10 cellular contexts compared by ENCODE assay signal in the genomic region with DNA sequence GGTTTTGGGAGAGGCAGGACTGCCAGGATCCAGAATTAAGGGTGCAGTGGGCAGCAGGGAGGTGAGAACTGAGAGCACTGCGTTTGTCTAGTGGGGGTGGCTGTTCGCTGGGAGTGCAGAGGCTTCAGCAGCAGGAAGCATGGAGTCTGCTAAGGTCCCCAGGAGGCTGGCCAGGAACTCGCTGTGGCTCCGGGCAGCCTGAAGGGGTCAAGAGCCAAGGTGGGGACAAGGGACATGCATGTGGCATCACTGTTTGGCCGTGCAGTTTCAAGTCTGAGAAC. TPM values are rescaled to one million over a fixed set of nuclear protein-coding genes. Genes with fewer than 3 reads are reported as not detected.
DNase-seq lines count a peak whose midpoint lies in the region; ATAC-seq lines count a peak whose summit lies in the region.
"Had no signal": no experiment of that assay in that cellular context is flagged by ENCODE, and none has a peak within 500 bp of the region (broad histone marks: within the 10 kb centered on the region; RNA-seq: fewer than 3 reads in every experiment).

No MANE protein-coding gene starts in this region.

- peak overlapping the region; percentile 44 for H3K4me3 ChIP-seq in effector memory CD4-positive, alpha-beta T cell (ENCODE audit: insufficient read depth, low read depth, low read length, poor library complexity, severe bottlenecking)
- H3K4me3 ChIP-seq: lower lobe of right lung had no signal

- H3K36me3 ChIP-seq in effector memory CD4-positive, alpha-beta T cell (ENCODE audit: control insufficient read depth, insufficient read depth, low read length): no peaks in the 10 kb centered on the region
- H3K36me3 ChIP-seq: lower lobe of right lung had no signal

- H3K4me3 Mint-ChIP-seq in T-helper 17 cell: peak overlapping the region; percentile 91
- peak overlapping the region; percentile 72 for H3K4me3 Mint-ChIP-seq in stimulated activated effector memory CD8-positive, alpha-beta T cell treated with anti-CD3 and anti-CD28 coated beads, Interleukin-12 subunit alpha, Interleukin-12 subunit beta, amount 100 ng/mL, for 72 hours

- H3K9me3 Mint-ChIP-seq in stimulated activated effector memory CD8-positive, alpha-beta T cell treated with anti-CD3 and anti-CD28 coated beads, Interleukin-12 subunit alpha, Interleukin-12 subunit beta, amount 100 ng/mL, for 72 hours: peaks cover 4% of the 10 kb centered on the region

- H3K9me3 ChIP-seq in T-helper 17 cell (ENCODE audit: control insufficient read depth, low read length, poor library complexity, severe bottlenecking): no peaks in the 10 kb centered on the region
- H3K9me3 ChIP-seq in effector memory CD4-positive, alpha-beta T cell (ENCODE audit: control insufficient read depth, low read length): no peaks in the 10 kb centered on the region

- no peaks in the 10 kb centered on the region for H3K27me3 ChIP-seq in effector memory CD4-positive, alpha-beta T cell (replicated peaks; ENCODE audit: control insufficient read depth, insufficient read depth, low read length, poor library complexity, severe bottlenecking)

- H3K4me1 Mint-ChIP-seq in T-helper 17 cell: peaks cover 44% of the 10 kb centered on the region
- peaks cover 50% of the 10 kb centered on the region for H3K4me1 Mint-ChIP-seq in stimulated activated effector memory CD8-positive, alpha-beta T cell treated with anti-CD3 and anti-CD28 coated beads, Interleukin-12 subunit alpha, Interleukin-12 subunit beta, amount 100 ng/mL, for 72 hours

- ATAC-seq in T-helper 17 cell: no peak
- no peak for ATAC-seq in stimulated activated effector memory CD8-positive, alpha-beta T cell treated with anti-CD3 and anti-CD28 coated beads, Interleukin-12 subunit alpha, Interleukin-12 subunit beta, amount 100 ng/mL, for 72 hours
- no peak for ATAC-seq in HG03108 (IDR thresholded peaks at IDR 0.05; ENCODE audit: unreplicated experiment)

- DNase-seq in activated naive CD4-positive, alpha-beta T cell treated with Interleukin-2 at 50 U/mL for 16 hours: peak; percentile 3
- no peak for DNase-seq in activated naive CD4-positive, alpha-beta T cell (lab: John Stamatoyannopoulos, UW)
- DNase-seq in T-helper 17 cell (no peak), NCI-H82 treated with DMSO at 0.1 percent for 48 hours (lab: John Stamatoyannopoulos, UW; ENCODE audit: unreplicated experiment) (no peak), AML-193 (lab: John Stamatoyannopoulos, UW) (no peak)
- no peak for DNase-seq in effector memory CD4-positive, alpha-beta T cell
- DNase-seq in stimulated activated effector memory CD8-positive, alpha-beta T cell treated with anti-CD3 and anti-CD28 coated beads, Interleukin-12 subunit alpha, Interleukin-12 subunit beta, amount 100 ng/mL, for 72 hours (ENCODE audit: low spot score in 2 of 2): no peak
- DNase-seq: lower lobe of right lung, MM.1S had no signal

- no peaks in the 10 kb centered on the region for H3K27me3 Mint-ChIP-seq in T-helper 17 cell

- H3K27ac Mint-ChIP-seq in T-helper 17 cell: peak overlapping the region; percentile 94
- H3K27ac Mint-ChIP-seq in stimulated activated effector memory CD8-positive, alpha-beta T cell treated with anti-CD3 and anti-CD28 coated beads, Interleukin-12 subunit alpha, Interleukin-12 subunit beta, amount 100 ng/mL, for 72 hours: peak overlapping the region; percentile 93

- peak overlapping the region; percentile 50 for H3K27ac ChIP-seq in effector memory CD4-positive, alpha-beta T cell (ENCODE audit: insufficient read depth, low read length, poor library complexity, severe bottlenecking)
- H3K27ac ChIP-seq: lower lobe of right lung had no signal

- peaks cover 47% of the 10 kb centered on the region for H3K4me1 ChIP-seq in effector memory CD4-positive, alpha-beta T cell (ENCODE audit: control insufficient read depth, insufficient read depth, low read length, poor library complexity, severe bottlenecking)

- H3K36me3 Mint-ChIP-seq in T-helper 17 cell (ENCODE audit: low read depth): peaks cover 4% of the 10 kb centered on the region
- peaks cover 8% of the 10 kb centered on the region for H3K36me3 Mint-ChIP-seq in stimulated activated effector memory CD8-positive, alpha-beta T cell treated with anti-CD3 and anti-CD28 coated beads, Interleukin-12 subunit alpha, Interleukin-12 subunit beta, amount 100 ng/mL, for 72 hours

RNA-seq across cellular contexts. Expression of a gene that starts 43.2 kb away (rescaled TPM):
- total RNA-seq in T-helper 17 cell: 10 to 100 TPM; 25.5 to 30.9 TPM

RNA-seq across cellular contexts. Expression of a gene that starts 55.2 kb away (rescaled TPM):
- total RNA-seq in T-helper 17 cell: 10 to 100 TPM; 16.8 to 18.6 TPM
